Comparison of ENCODE assay signal across 19 cellular contexts in genomic region chr10:109475704-109476103, GRCh38.
"Had no signal": no experiment of that assay in that cellular context is flagged by ENCODE, and none has a peak within 500 bp of the region (broad histone marks: within the 10 kb centered on the region; RNA-seq: fewer than 3 reads in every experiment).

No MANE protein-coding gene starts in this region.

- H3K27ac Mint-ChIP-seq: activated naive CD4-positive, alpha-beta T cell treated with anti-CD3 and anti-CD28 coated beads, Interleukin-2, amount 50 U/mL, for 72 hours; nephron had no signal

- H3K9me3 Mint-ChIP-seq: activated naive CD4-positive, alpha-beta T cell treated with anti-CD3 and anti-CD28 coated beads, Interleukin-2, amount 50 U/mL, for 72 hours; nephron had no signal

- H3K36me3 Mint-ChIP-seq: activated naive CD4-positive, alpha-beta T cell treated with anti-CD3 and anti-CD28 coated beads, Interleukin-2, amount 50 U/mL, for 72 hours had no signal

- H3K36me3 ChIP-seq: adrenal gland, breast epithelium, esophagus muscularis mucosa, upper lobe of right lung had no signal

- H3K27ac ChIP-seq: adrenal gland, breast epithelium, esophagus muscularis mucosa, upper lobe of right lung, VCaP had no signal

- DNase-seq: activated CD4-positive, alpha-beta T cell treated with anti-CD3 and anti-CD28 coated beads for 1 hour; activated CD4-positive, alpha-beta T cell treated with anti-CD3 and anti-CD28 coated beads, Interleukin-2, amount 50 U/mL, for 4 hours; activated gamma-delta T cell; adrenal gland; cortex of kidney; left cardiac atrium; occipital lobe; posterior cingulate gyrus; stimulated activated CD4-positive, alpha-beta T cell treated with anti-CD3 and anti-CD28 coated beads, Interleukin-12 subunit alpha, Interleukin-12 subunit beta, amount 100 ng/mL, for 4 hours; stimulated activated CD4-positive, alpha-beta T cell treated with anti-CD3 and anti-CD28 coated beads, Interleukin-1b, Interleukin-23, amount 100 ng/mL, for 48 hours; stimulated activated CD8-positive, alpha-beta memory T cell treated with anti-CD3 and anti-CD28 coated beads, Interleukin-4, amount 100 ng/mL, for 48 hours; stimulated activated naive CD4-positive, alpha-beta T cell; T-helper 2 cell; upper lobe of right lung had no signal

- H3K4me3 ChIP-seq: adrenal gland, breast epithelium, esophagus muscularis mucosa, upper lobe of right lung had no signal

- H3K4me3 Mint-ChIP-seq: nephron had no signal

- H3K4me1 ChIP-seq: adrenal gland, breast epithelium, esophagus muscularis mucosa, upper lobe of right lung had no signal

- H3K27me3 ChIP-seq: adrenal gland, breast epithelium, esophagus muscularis mucosa, upper lobe of right lung had no signal

- H3K9me3 ChIP-seq: adrenal gland, breast epithelium, esophagus muscularis mucosa, upper lobe of right lung had no signal
